Comparison of ENCODE assay signal across 20 cellular contexts in genomic region chr7:106523482-106523881, GRCh38.
"Had no signal": no experiment of that assay in that cellular context is flagged by ENCODE, and none has a peak within 500 bp of the region (broad histone marks: within the 10 kb centered on the region; RNA-seq: fewer than 3 reads in every experiment).

No MANE protein-coding gene starts in this region.

- ATAC-seq: heart left ventricle; left colon; left ventricle myocardium superior; naive thymus-derived CD4-positive, alpha-beta T cell; psoas muscle; sciatic nerve; stimulated activated naive B cell treated with anti-CD40 and anti-IgM and Interleukin-4, amounts not matched to agents 10 μg/mL and 1 μg/mL and 100 μg/mL, for 72 hours; stimulated activated naive CD8-positive, alpha-beta T cell treated with anti-CD3 and anti-CD28 coated beads, Interleukin-15, amount 100 ng/mL, for 72 hours had no signal

- H3K36me3 Mint-ChIP-seq: stimulated activated naive B cell treated with anti-CD40 and anti-IgM and Interleukin-4, amounts not matched to agents 10 μg/mL and 1 μg/mL and 100 μg/mL, for 72 hours had no signal

- H3K4me1 Mint-ChIP-seq: nephron progenitor cell; stimulated activated naive B cell treated with anti-CD40 and anti-IgM and Interleukin-4, amounts not matched to agents 10 μg/mL and 1 μg/mL and 100 μg/mL, for 72 hours; stimulated activated naive CD8-positive, alpha-beta T cell treated with anti-CD3 and anti-CD28 coated beads, Interleukin-15, amount 100 ng/mL, for 72 hours had no signal

- H3K4me3 Mint-ChIP-seq: dendritic cell treated with granulocyte-macrophage colony-stimulating factor and Interleukin-4, amounts not matched to agents 40 ng/mL and 50 ng/mL, for 4 days; endodermal cell; nephron progenitor cell; stimulated activated naive B cell treated with anti-CD40 and anti-IgM and Interleukin-4, amounts not matched to agents 10 μg/mL and 1 μg/mL and 100 μg/mL, for 72 hours; stimulated activated naive CD8-positive, alpha-beta T cell treated with anti-CD3 and anti-CD28 coated beads, Interleukin-15, amount 100 ng/mL, for 72 hours had no signal

- H3K27ac Mint-ChIP-seq: dendritic cell treated with granulocyte-macrophage colony-stimulating factor and Interleukin-4, amounts not matched to agents 40 ng/mL and 50 ng/mL, for 4 days; endodermal cell; stimulated activated naive B cell treated with anti-CD40 and anti-IgM and Interleukin-4, amounts not matched to agents 10 μg/mL and 1 μg/mL and 100 μg/mL, for 72 hours had no signal

- DNase-seq: effector CD4-positive, alpha-beta T cell; endodermal cell; foreskin melanocyte; heart left ventricle; hippocampal formation; left colon; left ventricle myocardium superior; naive thymus-derived CD4-positive, alpha-beta T cell; nephron progenitor cell; psoas muscle; spleen; stimulated activated CD4-positive, alpha-beta T cell treated with anti-CD3 and anti-CD28 coated beads, Interleukin-15, amount 100 ng/mL, for 24 hours; stimulated activated CD4-positive, alpha-beta T cell treated with anti-CD3 and anti-CD28 coated beads, Interleukin-1b, Interleukin-23, amount 100 ng/mL, for 48 hours; stimulated activated CD4-positive, alpha-beta T cell treated with anti-CD3 and anti-CD28 coated beads, Interleukin-4, amount 100 ng/mL, for 24 hours; stimulated activated naive B cell treated with anti-CD40 and anti-IgM and Interleukin-4, amounts not matched to agents 10 μg/mL and 1 μg/mL and 100 μg/mL, for 72 hours; stimulated activated naive CD8-positive, alpha-beta T cell treated with anti-CD3 and anti-CD28 coated beads, Interleukin-15, amount 100 ng/mL, for 72 hours; testis; trophoblast cell had no signal

- H3K9me3 Mint-ChIP-seq: dendritic cell treated with granulocyte-macrophage colony-stimulating factor and Interleukin-4, amounts not matched to agents 40 ng/mL and 50 ng/mL, for 4 days; endodermal cell; nephron progenitor cell; stimulated activated naive B cell treated with anti-CD40 and anti-IgM and Interleukin-4, amounts not matched to agents 10 μg/mL and 1 μg/mL and 100 μg/mL, for 72 hours; stimulated activated naive CD8-positive, alpha-beta T cell treated with anti-CD3 and anti-CD28 coated beads, Interleukin-15, amount 100 ng/mL, for 72 hours had no signal
